ENCODE assay signal across 9 cellular contexts in the genomic region with DNA sequence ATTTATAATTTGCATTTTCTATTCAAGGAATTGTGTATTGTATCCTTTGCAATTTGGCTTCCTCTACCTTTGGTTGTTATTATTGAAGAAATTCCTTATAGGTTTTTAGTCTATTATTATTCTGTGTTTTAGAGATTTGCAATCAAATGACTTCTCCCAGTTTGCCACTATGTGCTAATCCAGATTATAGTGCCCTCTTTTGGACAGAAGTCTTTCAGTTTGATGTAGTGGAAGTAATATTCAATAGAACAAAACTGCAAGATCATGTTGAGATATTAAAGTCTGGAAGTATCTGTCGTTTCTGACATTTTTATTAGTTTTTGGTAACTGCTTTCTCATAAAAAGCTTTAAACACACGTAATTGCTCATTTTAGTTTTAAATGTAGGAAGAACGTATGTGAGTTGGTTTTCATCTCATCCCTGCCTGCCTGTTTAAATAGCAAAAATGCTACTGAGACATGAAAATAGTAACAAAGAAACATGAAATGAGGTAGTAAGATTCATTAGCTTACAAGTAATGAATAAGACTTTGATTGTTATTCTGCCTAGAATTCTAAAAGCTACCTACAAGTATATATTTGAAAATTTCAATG.
DNase-seq lines count a peak whose midpoint lies in the region; ATAC-seq, FAIRE-seq and TF ChIP-seq lines count a peak whose summit lies in the region.
"Had no signal": no experiment of that assay in that cellular context is flagged by ENCODE, and none has a peak within 500 bp of the region (broad histone marks: within the 10 kb centered on the region; RNA-seq: fewer than 3 reads in every experiment).

No MANE protein-coding gene starts in this region.

- H3K36me3 ChIP-seq in left ventricle myocardium inferior (peaks cover 29% of the 10 kb centered on the region), Panc1 (ENCODE audit: control insufficient read depth, insufficient read depth, low read length) (peaks cover 4% of the 10 kb centered on the region; the same call in 1 of the 2 replicates)

- POLR2A ChIA-PET in Panc1 (lab: Charles Lee): no interaction called here

- in situ Hi-C loops in Panc1 (cut with HindIII; ENCODE audit: low pct_unique_long_range_greater_than_20kb, low sequenced_read_pairs): no loop called here

- H3K9me3 ChIP-seq in left ventricle myocardium inferior (replicated peaks): no peaks in the 10 kb centered on the region
- no peaks in the 10 kb centered on the region for H3K9me3 ChIP-seq in Panc1 (ENCODE audit: control insufficient read depth, insufficient read depth, low read depth, low read length)

- TF ChIP-seq CTCF in left ventricle myocardium inferior (IDR thresholded peaks at IDR 0.05; ENCODE audit: borderline replicate concordance): peak; percentile 43
- TF ChIP-seq CTCF in Panc1 (IDR thresholded peaks at IDR 0.05): peak; percentile 58; the same call in 1 of the 2 replicates

- DNase-seq in left ventricle myocardium inferior (no peak), left ventricle myocardium superior (no peak), Panc1 (ENCODE audit: low read depth, low spot score) (no peak), fibroblast of peridontal ligament (ENCODE audit: extremely low read depth) (peak; percentile 75), GM12892 (ENCODE audit: insufficient read length) (no peak), SW480 (ENCODE audit: low spot score) (no peak)
- DNase-seq: KBM-7 had no signal

- H3K27me3 ChIP-seq in left ventricle myocardium inferior (ENCODE audit: low read depth) (no peaks in the 10 kb centered on the region), Panc1 (ENCODE audit: control insufficient read depth, insufficient read depth, low read length) (no peaks in the 10 kb centered on the region)

- H3K27ac ChIP-seq in left ventricle myocardium inferior (replicated peaks): no peak overlapping the region
- H3K27ac ChIP-seq in Panc1 (ENCODE audit: low read length): no peak overlapping the region

- no peak for FAIRE-seq in GM12892 (lab: Jason Lieb, UNC)

- H3K4me3 ChIP-seq in left ventricle myocardium inferior (no peak overlapping the region), Panc1 (ENCODE audit: low read depth in 2 of 2, low read length in 2 of 2) (no peak overlapping the region)

- BruUV-seq in Panc1 (replicated peaks; lab: Mats Ljungman, UMichigan): no TSS peak

- ATAC-seq in left ventricle myocardium superior (no peak), Panc1 (no peak), GM21619 (IDR thresholded peaks at IDR 0.05; ENCODE audit: unreplicated experiment) (no peak)
- ATAC-seq in activated CD4-positive, CD25-positive, alpha-beta regulatory T cell treated with anti-CD3 and anti-CD28 coated beads, Interleukin-2, amount 50 U/mL, for 24 hours: no peak

- TF ChIP-seq POLR2A in GM12892 (IDR thresholded peaks at IDR 0.05; ENCODE audit: low read depth, low read length): no peak

- intact Hi-C loops in left ventricle myocardium inferior (cut with micrococcal nuclease) (no loop called here), left ventricle myocardium superior (cut with micrococcal nuclease) (no loop called here), Panc1 (cut with micrococcal nuclease; ENCODE audit: unreplicated experiment) (loop anchor here (2.0 kb wide), 1 partner anchor 110 kb away; no protein-coding TSS in a partner anchor)

- CTCF ChIA-PET in Panc1 (lab: Charles Lee): no interaction called here

- no peaks in the 10 kb centered on the region for H3K4me1 ChIP-seq in left ventricle myocardium inferior
- no peaks in the 10 kb centered on the region for H3K4me1 ChIP-seq in Panc1 (ENCODE audit: control insufficient read depth, insufficient read depth, low read length)
